Comparison of ENCODE assay signal across 24 cellular contexts in genomic region chr16:11023640-11024039, GRCh38.
"Had no signal": no experiment of that assay in that cellular context is flagged by ENCODE, and none has a peak within 500 bp of the region (broad histone marks: within the 10 kb centered on the region; RNA-seq: fewer than 3 reads in every experiment).

No MANE protein-coding gene starts in this region.

- H3K79me2 ChIP-seq: hepatocyte had no signal

- H3K4me1 ChIP-seq: gastroesophageal sphincter, uterus had no signal

- H3K27ac Mint-ChIP-seq: activated CD4-positive, alpha-beta T cell treated with anti-CD3 and anti-CD28 coated beads, Interleukin-2, amount 10 ng/mL, durations not matched to agents 24 days and 14 days; effector memory CD8-positive, alpha-beta T cell; type B pancreatic cell had no signal

- H3K4me3 Mint-ChIP-seq: activated CD4-positive, alpha-beta memory T cell treated with anti-CD3 and anti-CD28 coated beads, Interleukin-2, amount 10 ng/mL, durations not matched to agents 7 days and 5 days; activated CD4-positive, alpha-beta T cell treated with anti-CD3 and anti-CD28 coated beads, Interleukin-2, amount 10 ng/mL, durations not matched to agents 24 days and 14 days; activated T-cell treated with anti-CD3 and anti-CD28 coated beads, Interleukin-2, amount 50 U/mL, for 4 hours; effector memory CD8-positive, alpha-beta T cell; naive thymus-derived CD8-positive, alpha-beta T cell; type B pancreatic cell had no signal

- H3K27me3 ChIP-seq: gastroesophageal sphincter, hepatocyte, uterus had no signal

- H3K27ac ChIP-seq: gastroesophageal sphincter, hepatocyte, thoracic aorta, uterus, WERI-Rb-1 had no signal

- H3K27me3 Mint-ChIP-seq: activated CD4-positive, alpha-beta memory T cell treated with anti-CD3 and anti-CD28 coated beads, Interleukin-2, amount 10 ng/mL, durations not matched to agents 7 days and 5 days; activated CD4-positive, alpha-beta T cell treated with anti-CD3 and anti-CD28 coated beads, Interleukin-2, amount 10 ng/mL, durations not matched to agents 24 days and 14 days; effector memory CD8-positive, alpha-beta T cell; naive thymus-derived CD8-positive, alpha-beta T cell; type B pancreatic cell had no signal

- H3K9me3 ChIP-seq: uterus had no signal

- H2AFZ ChIP-seq: hepatocyte had no signal

- DNase-seq: activated CD4-positive, alpha-beta memory T cell treated with anti-CD3 and anti-CD28 coated beads, Interleukin-2, amount 10 ng/mL, durations not matched to agents 7 days and 5 days; activated CD4-positive, alpha-beta T cell treated with anti-CD3 and anti-CD28 coated beads, Interleukin-2, amount 10 ng/mL, durations not matched to agents 24 days and 14 days; activated CD4-positive, CD25-positive, alpha-beta regulatory T cell treated with anti-CD3 and anti-CD28 coated beads, Interleukin-2, amount 50 U/mL, for 72 hours; activated naive CD4-positive, alpha-beta T cell treated with Interleukin-2 at 50 U/mL for 16 hours; activated T-cell treated with anti-CD3 and anti-CD28 coated beads, Interleukin-2, amount 50 U/mL, for 4 hours; amygdala; caudate nucleus; cortex of kidney; effector memory CD8-positive, alpha-beta T cell; erythroblast; midbrain; naive thymus-derived CD8-positive, alpha-beta T cell; right cardiac atrium; stimulated activated CD4-positive, alpha-beta T cell treated with anti-CD3 and anti-CD28 coated beads, Interleukin-15, amount 100 ng/mL, for 24 hours; stimulated activated CD4-positive, alpha-beta T cell treated with anti-CD3 and anti-CD28 coated beads, Interleukin-2, amount 100 ng/mL, for 24 hours; stimulated activated naive CD4-positive, alpha-beta T cell treated with Interleukin-2 at 50 U/mL for 16 hours; T-helper 1 cell; T-helper 9 cell; uterus; WERI-Rb-1 had no signal

- H3K4me3 ChIP-seq: gastroesophageal sphincter, hepatocyte, thoracic aorta, uterus had no signal

- H3K4me2 ChIP-seq: hepatocyte had no signal

- ATAC-seq: activated T-cell treated with anti-CD3 and anti-CD28 coated beads, Interleukin-2, amount 50 U/mL, for 4 hours; effector memory CD8-positive, alpha-beta T cell; gastroesophageal sphincter; naive thymus-derived CD8-positive, alpha-beta T cell; right cardiac atrium had no signal

- H3K36me3 ChIP-seq: uterus had no signal
